Comparison of ENCODE assay signal across 32 cellular contexts in genomic region chr2:182779323-182779722, GRCh38.
"Had no signal": no experiment of that assay in that cellular context is flagged by ENCODE, and none has a peak within 500 bp of the region (broad histone marks: within the 10 kb centered on the region; RNA-seq: fewer than 3 reads in every experiment).

No MANE protein-coding gene starts in this region.

- H3K9me3 ChIP-seq: neutrophil, pancreas, psoas muscle, suprapubic skin, testis, tibial artery, transverse colon, upper lobe of right lung, uterus had no signal

- H3K4me3 ChIP-seq: pancreas, psoas muscle, skin epidermis, smooth muscle cell, spleen, suprapubic skin, testis, tibial artery, transverse colon, upper lobe of right lung, uterus had no signal

- H3K9me3 Mint-ChIP-seq: type B pancreatic cell had no signal

- H3K27ac ChIP-seq: neutrophil, pancreas, psoas muscle, skin epidermis, spleen, suprapubic skin, testis, tibial artery, transverse colon, upper lobe of right lung, uterus had no signal

- H3K4me3 Mint-ChIP-seq: naive thymus-derived CD8-positive, alpha-beta T cell; natural killer cell treated with Interleukin-12 subunit alpha and Interleukin-12 subunit beta and Interleukin-15 and Interleukin-18, amount 100 ng/mL, for 72 hours; nephron progenitor cell; neural crest cell; stimulated activated memory B cell treated with anti-CD40 and anti-IgM and Interleukin-4, amounts not matched to agents 10 μg/mL and 1 μg/mL and 100 μg/mL, for 72 hours; stimulated activated naive CD8-positive, alpha-beta T cell treated with anti-CD3 and anti-CD28 coated beads, Interleukin-15, amount 100 ng/mL, for 72 hours; type B pancreatic cell had no signal

- ATAC-seq: naive thymus-derived CD8-positive, alpha-beta T cell; natural killer cell treated with Interleukin-12 subunit alpha and Interleukin-12 subunit beta and Interleukin-15 and Interleukin-18, amount 100 ng/mL, for 72 hours; pancreas; psoas muscle; right cardiac atrium; sciatic nerve; stimulated activated memory B cell treated with anti-CD40 and anti-IgM and Interleukin-4, amounts not matched to agents 10 μg/mL and 1 μg/mL and 100 μg/mL, for 72 hours; stimulated activated naive CD8-positive, alpha-beta T cell treated with anti-CD3 and anti-CD28 coated beads, Interleukin-15, amount 100 ng/mL, for 72 hours; stimulated activated naive CD8-positive, alpha-beta T cell treated with anti-CD3 and anti-CD28 coated beads, Interleukin-15, Interleukin-2, amounts not matched to agents 100 U/mL and 50 U/mL, for 24 hours; upper lobe of right lung had no signal

- DNase-seq: naive thymus-derived CD8-positive, alpha-beta T cell; nephron progenitor cell; nucleus accumbens; pancreas; posterior cingulate gyrus; psoas muscle; right cardiac atrium; spleen; stimulated activated CD4-positive, alpha-beta T cell treated with anti-CD3 and anti-CD28 coated beads, Interleukin-12 subunit alpha, Interleukin-12 subunit beta, amount 100 ng/mL, for 4 hours; stimulated activated CD4-positive, alpha-beta T cell treated with anti-CD3 and anti-CD28 coated beads, Interleukin-1b, Interleukin-23, amount 100 ng/mL, for 48 hours; stimulated activated CD4-positive, alpha-beta T cell treated with anti-CD3 and anti-CD28 coated beads, Interleukin-4, amount 100 ng/mL, for 1 hour; stimulated activated CD4-positive, alpha-beta T cell treated with anti-CD3 and anti-CD28 coated beads, Interleukin-4, amount 100 ng/mL, for 4 hours; stimulated activated CD8-positive, alpha-beta memory T cell treated with anti-CD3 and anti-CD28 coated beads, Interleukin-4, amount 100 ng/mL, for 48 hours; stimulated activated naive CD4-positive, alpha-beta T cell; stimulated activated naive CD8-positive, alpha-beta T cell treated with anti-CD3 and anti-CD28 coated beads, Interleukin-15, amount 100 ng/mL, for 72 hours; stimulated activated naive CD8-positive, alpha-beta T cell treated with anti-CD3 and anti-CD28 coated beads, Interleukin-15, Interleukin-2, amounts not matched to agents 100 U/mL and 50 U/mL, for 24 hours; substantia nigra; testis; tibial artery; transverse colon; upper lobe of right lung; uterus had no signal

- H3K4me2 ChIP-seq: smooth muscle cell had no signal

- H3K4me1 ChIP-seq: pancreas, psoas muscle, spleen, suprapubic skin, testis, tibial artery, transverse colon, upper lobe of right lung, uterus had no signal

- H3K27me3 ChIP-seq: neutrophil, pancreas, spleen, suprapubic skin, testis, tibial artery, transverse colon, upper lobe of right lung, uterus had no signal

- H3K27me3 Mint-ChIP-seq: naive thymus-derived CD8-positive, alpha-beta T cell; natural killer cell treated with Interleukin-12 subunit alpha and Interleukin-12 subunit beta and Interleukin-15 and Interleukin-18, amount 100 ng/mL, for 72 hours; progenitor cell of endocrine pancreas; stimulated activated memory B cell treated with anti-CD40 and anti-IgM and Interleukin-4, amounts not matched to agents 10 μg/mL and 1 μg/mL and 100 μg/mL, for 72 hours; stimulated activated naive CD8-positive, alpha-beta T cell treated with anti-CD3 and anti-CD28 coated beads, Interleukin-15, amount 100 ng/mL, for 72 hours; type B pancreatic cell had no signal

- H3K4me1 Mint-ChIP-seq: naive thymus-derived CD8-positive, alpha-beta T cell; nephron progenitor cell; neural crest cell; stimulated activated memory B cell treated with anti-CD40 and anti-IgM and Interleukin-4, amounts not matched to agents 10 μg/mL and 1 μg/mL and 100 μg/mL, for 72 hours; stimulated activated naive CD8-positive, alpha-beta T cell treated with anti-CD3 and anti-CD28 coated beads, Interleukin-15, amount 100 ng/mL, for 72 hours had no signal

- H3K27ac Mint-ChIP-seq: naive thymus-derived CD8-positive, alpha-beta T cell; natural killer cell treated with Interleukin-12 subunit alpha and Interleukin-12 subunit beta and Interleukin-15 and Interleukin-18, amount 100 ng/mL, for 72 hours; progenitor cell of endocrine pancreas; stimulated activated memory B cell treated with anti-CD40 and anti-IgM and Interleukin-4, amounts not matched to agents 10 μg/mL and 1 μg/mL and 100 μg/mL, for 72 hours; stimulated activated naive CD8-positive, alpha-beta T cell treated with anti-CD3 and anti-CD28 coated beads, Interleukin-15, amount 100 ng/mL, for 72 hours; type B pancreatic cell had no signal
